ENCODE assay signal across 27 cellular contexts in genomic region chr1:162182090-162182489, GRCh38.
"Had no signal": no experiment of that assay in that cellular context is flagged by ENCODE, and none has a peak within 500 bp of the region (broad histone marks: within the 10 kb centered on the region; RNA-seq: fewer than 3 reads in every experiment).

No MANE protein-coding gene starts in this region.

- H3K36me3 ChIP-seq: colonic mucosa, esophagus muscularis mucosa, esophagus squamous epithelium, gastrocnemius medialis, gastroesophageal sphincter, heart left ventricle, heart right ventricle had no signal

- H3K4me3 ChIP-seq: colonic mucosa, coronary artery, dorsolateral prefrontal cortex, esophagus muscularis mucosa, esophagus squamous epithelium, gastrocnemius medialis, gastroesophageal sphincter, heart left ventricle, heart right ventricle, hepatocyte had no signal

- H3K4me2 ChIP-seq: hepatocyte had no signal

- FAIRE-seq: colon, endometrium, endothelial cell of umbilical vein, frontal cortex had no signal

- H2AFZ ChIP-seq: hepatocyte had no signal

- ATAC-seq: effector memory CD8-positive, alpha-beta T cell; foreskin keratinocyte; gastrocnemius medialis; gastroesophageal sphincter; heart left ventricle; heart right ventricle had no signal

- DNase-seq: colonic mucosa; cortex of kidney; dermis blood vessel endothelial cell; dorsolateral prefrontal cortex; effector CD4-positive, alpha-beta T cell; effector CD8-positive, alpha-beta T cell; effector memory CD4-positive, alpha-beta T cell; effector memory CD8-positive, alpha-beta T cell; endodermal cell; erythroblast; esophagus squamous epithelium; foreskin keratinocyte; foreskin melanocyte; gastrocnemius medialis; glutamatergic neuron; head of caudate nucleus; heart left ventricle; heart right ventricle had no signal

- H3K27ac ChIP-seq: colonic mucosa, coronary artery, dorsolateral prefrontal cortex, epithelial cell of prostate, esophagus muscularis mucosa, foreskin keratinocyte, gastrocnemius medialis, gastroesophageal sphincter, heart left ventricle, heart right ventricle, hepatocyte had no signal

- H3K27me3 ChIP-seq: colonic mucosa, dorsolateral prefrontal cortex, esophagus muscularis mucosa, esophagus squamous epithelium, gastrocnemius medialis, gastroesophageal sphincter, heart left ventricle, heart right ventricle, hepatocyte had no signal

- H3K4me1 ChIP-seq: foreskin keratinocyte, gastrocnemius medialis, gastroesophageal sphincter had no signal

- H3K9me3 ChIP-seq: colonic mucosa, esophagus muscularis mucosa, esophagus squamous epithelium, gastrocnemius medialis, gastroesophageal sphincter had no signal
